ENCODE assay signal across 10 cellular contexts in genomic region chr14:61764342-61765122, GRCh38. TPM values are rescaled to one million over a fixed set of nuclear protein-coding genes. Genes with fewer than 3 reads are reported as not detected.
DNase-seq lines count a peak whose midpoint lies in the region; TF ChIP-seq lines count a peak whose summit lies in the region.
"Had no signal": no experiment of that assay in that cellular context is flagged by ENCODE, and none has a peak within 500 bp of the region (broad histone marks: within the 10 kb centered on the region; RNA-seq: fewer than 3 reads in every experiment).

No MANE protein-coding gene starts in this region.

- no peaks in the 10 kb centered on the region for H3K9me2 ChIP-seq in Loucy (replicated peaks; ENCODE audit: low read depth, low read length)

- no peaks in the 10 kb centered on the region for H4K20me1 ChIP-seq in Loucy (ENCODE audit: insufficient read depth, low read length, poor library complexity, severe bottlenecking)

- peaks cover 46% of the 10 kb centered on the region for H3K4me1 Mint-ChIP-seq in osteocyte (ENCODE audit: unreplicated experiment)

- H3K36me3 Mint-ChIP-seq in osteocyte (ENCODE audit: unreplicated experiment) = peaks cover 7% of the 10 kb centered on the region

- H3K9ac ChIP-seq in Loucy (ENCODE audit: low read depth, low read length, poor library complexity, severe bottlenecking) = peak overlapping the region; percentile 71

- H3K4me1 ChIP-seq in Loucy (ENCODE audit: insufficient read depth, low read length, poor library complexity, severe bottlenecking) = peaks cover 43% of the 10 kb centered on the region

- H3K27me3 Mint-ChIP-seq in osteocyte (ENCODE audit: unreplicated experiment) = no peaks in the 10 kb centered on the region
- H3K27me3 Mint-ChIP-seq: naive B cell had no signal

- H3K79me2 ChIP-seq in Loucy (ENCODE audit: insufficient read depth, low read length) = peaks cover 65% of the 10 kb centered on the region

- peak overlapping the region; percentile 92 for H3K4me3 Mint-ChIP-seq in osteocyte (ENCODE audit: unreplicated experiment)

- DNase-seq in NCI-H82 (lab: John Stamatoyannopoulos, UW) = peak; percentile 1
- no peak for DNase-seq in NCI-H82 treated with DMSO at 0.1 percent for 48 hours (lab: John Stamatoyannopoulos, UW; ENCODE audit: unreplicated experiment)
- peak; percentile 22 for DNase-seq in dermis blood vessel endothelial cell
- no peak for DNase-seq in osteocyte (ENCODE audit: extremely low spot score, unreplicated experiment)
- no peak for DNase-seq in globus pallidus (ENCODE audit: low spot score)
- DNase-seq in H7 = no peak
- DNase-seq in DMS79 treated with DMSO at 0.1 percent for 48 hours (lab: John Stamatoyannopoulos, UW) = no peak
- DNase-seq: naive B cell, NCI-H1105 treated with DMSO at 0.1 percent for 48 hours had no signal

- H3K27me3 ChIP-seq in Loucy (ENCODE audit: insufficient read depth, low read length, poor library complexity, severe bottlenecking) = no peaks in the 10 kb centered on the region
- no peaks in the 10 kb centered on the region for H3K27me3 ChIP-seq in H7 (ENCODE audit: control insufficient read depth, insufficient read depth, low read length)

- H3K36me3 ChIP-seq in Loucy (ENCODE audit: insufficient read depth, low read length) (peaks cover 9% of the 10 kb centered on the region; the same call in 1 of the 2 replicates), H7 (replicated peaks; ENCODE audit: control insufficient read depth, insufficient read depth, low read length) (peaks cover 2% of the 10 kb centered on the region)

- H3K27ac Mint-ChIP-seq in osteocyte (ENCODE audit: unreplicated experiment) = peak overlapping the region; percentile 28

- no peaks in the 10 kb centered on the region for H3F3A ChIP-seq in Loucy (ENCODE audit: low read depth)

- H3K9me3 ChIP-seq in Loucy (ENCODE audit: insufficient read depth, low read depth, low read length) = no peaks in the 10 kb centered on the region

- no peaks in the 10 kb centered on the region for H3K9me3 Mint-ChIP-seq in osteocyte (ENCODE audit: unreplicated experiment)
- H3K9me3 Mint-ChIP-seq: naive B cell had no signal

- TF ChIP-seq CTCF in Loucy (conservative IDR thresholded peaks at IDR 0.05; ENCODE audit: low read length) = no peak
- no peak for TF ChIP-seq CTCF in osteocyte (IDR thresholded peaks at IDR 0.05)

- peak overlapping the region; percentile 91 for H3K4me2 ChIP-seq in Loucy (ENCODE audit: low read depth, low read length, poor library complexity, severe bottlenecking)

- peak overlapping the region; percentile 87 for H3K4me3 ChIP-seq in Loucy (ENCODE audit: low read length, poor library complexity, severe bottlenecking)
- H3K4me3 ChIP-seq in H7 (ENCODE audit: insufficient read depth, low read depth, low read length) = no peak overlapping the region

- H2AFZ ChIP-seq in Loucy (ENCODE audit: low read length) = no peak overlapping the region

RNA-seq across cellular contexts. Expression of gene SNAPC1, which starts 2.3 kb away (rescaled TPM):
- total RNA-seq in dermis blood vessel endothelial cell = 27.3 and 32.2 TPM in 2 replicates
- 8.9 and 9.1 TPM in 2 replicates for total RNA-seq in osteocyte
- 11.6 and 16.7 TPM in 2 replicates for total RNA-seq in H7 (2014; rRNA removed; shearing (Covaris generic))

RNA-seq across cellular contexts. Expression of gene SYT16, which starts 48.0 kb away (rescaled TPM):
- total RNA-seq in dermis blood vessel endothelial cell (0.17 and 0.79 TPM in 2 replicates), osteocyte (0.78 and 0.86 TPM in 2 replicates)
- total RNA-seq in H7 (2014; rRNA removed; shearing (Covaris generic)) = 0.35 and 0.37 TPM in 2 replicates

Comparison
In these comparisons a context has a peak if more than half of its experiments do, and no peak if none do; other contexts are left out.
1. DNase-seq: peak in NCI-H82 (single experiment) and dermis blood vessel endothelial cell (single experiment); none in NCI-H82 treated with DMSO at 0.1 percent for 48 hours (single experiment), osteocyte (single experiment), globus pallidus (single experiment), H7 (single experiment) and DMS79 treated with DMSO at 0.1 percent for 48 hours (single experiment).